In genomic region chr10:83469719-83470336, GRCh38 we compare ENCODE assay signal across 18 cellular contexts.
DNase-seq lines count a peak whose midpoint lies in the region; ATAC-seq, FAIRE-seq and TF ChIP-seq lines count a peak whose summit lies in the region.
"Had no signal": no experiment of that assay in that cellular context is flagged by ENCODE, and none has a peak within 500 bp of the region (broad histone marks: within the 10 kb centered on the region; RNA-seq: fewer than 3 reads in every experiment).

No MANE protein-coding gene starts in this region.

- H3K14ac ChIP-seq in H1 (ENCODE audit: insufficient read length), result no peak overlapping the region

- H3K79me2 ChIP-seq in SK-N-SH (ENCODE audit: insufficient read depth) (no peaks in the 10 kb centered on the region), H1 (ENCODE audit: control insufficient read depth in 1 of 2, insufficient read depth in 2 of 2, low read length in 2 of 2) (no peaks in the 10 kb centered on the region)

- H4K5ac ChIP-seq in H1 (ENCODE audit: insufficient read length, low read depth, low read length), result no peak overlapping the region

- no peaks in the 10 kb centered on the region for H3K27me3 Mint-ChIP-seq in activated T-cell treated with anti-CD3 and anti-CD28 coated beads, Interleukin-2, amount 50 U/mL, for 24 hours
- H3K27me3 Mint-ChIP-seq: CD4-positive, CD25-positive, alpha-beta regulatory T cell; T-helper 17 cell had no signal

- H4K8ac ChIP-seq in H1 (ENCODE audit: extremely low read depth, insufficient read depth, low read length), result no peak overlapping the region

- peaks cover 16% of the 10 kb centered on the region for H3K9me3 Mint-ChIP-seq in activated T-cell treated with anti-CD3 and anti-CD28 coated beads, Interleukin-2, amount 50 U/mL, for 24 hours
- H3K9me3 Mint-ChIP-seq: GM23338 had no signal

- H4K91ac ChIP-seq in H1 (replicated peaks; ENCODE audit: insufficient read length, low read length), result no peak overlapping the region

- H3K4me3 Mint-ChIP-seq in activated T-cell treated with anti-CD3 and anti-CD28 coated beads, Interleukin-2, amount 50 U/mL, for 24 hours, result no peak overlapping the region
- H3K4me3 Mint-ChIP-seq: CD4-positive, CD25-positive, alpha-beta regulatory T cell; GM23338; T-helper 17 cell had no signal

- H2BK12ac ChIP-seq in H1 (ENCODE audit: low read depth, low read length), result no peak overlapping the region

- H3K23ac ChIP-seq in H1 (ENCODE audit: insufficient read length), result no peak overlapping the region

- no peak overlapping the region for H3K27ac Mint-ChIP-seq in activated T-cell treated with anti-CD3 and anti-CD28 coated beads, Interleukin-2, amount 50 U/mL, for 24 hours
- H3K27ac Mint-ChIP-seq: CD4-positive, CD25-positive, alpha-beta regulatory T cell; GM23338; T-helper 17 cell had no signal

- H3K4me1 Mint-ChIP-seq in activated T-cell treated with anti-CD3 and anti-CD28 coated beads, Interleukin-2, amount 50 U/mL, for 24 hours (ENCODE audit: low read depth), result no peaks in the 10 kb centered on the region
- H3K4me1 Mint-ChIP-seq: CD4-positive, CD25-positive, alpha-beta regulatory T cell; T-helper 17 cell had no signal

- H3K9ac ChIP-seq in SK-N-SH, result no peak overlapping the region
- H3K9ac ChIP-seq in H1 (replicated peaks in 1 of 4; ENCODE audit: extremely low read depth in 1 of 4, low read depth in 3 of 4, low read length in 3 of 4), result no peak overlapping the region

- CTCF ChIA-PET in SK-N-SH (lab: Yijun Ruan, JAX) (no interaction called here), H1 (lab: Charles Lee; ENCODE audit: partially characterized antibody) (no interaction called here)

- no peak overlapping the region for H2AFZ ChIP-seq in SK-N-SH (ENCODE audit: low read depth)
- no peak overlapping the region for H2AFZ ChIP-seq in H1 (ENCODE audit: low read length)
- H2AFZ ChIP-seq: GM23338 had no signal

- no peak overlapping the region for H2BK5ac ChIP-seq in H1 (ENCODE audit: low read depth, low read length)

- H3K27me3 ChIP-seq in SK-N-SH (ENCODE audit: insufficient read depth) (no peaks in the 10 kb centered on the region), H1 (replicated peaks in 1 of 4; ENCODE audit: control insufficient read depth in 3 of 4, extremely low read depth in 1 of 4, insufficient read depth in 3 of 4, low read length in 3 of 4) (no peaks in the 10 kb centered on the region)
- H3K27me3 ChIP-seq: BE2C, SJCRH30 had no signal

- H3K23me2 ChIP-seq in H1 (ENCODE audit: low read depth, low read length), result no peaks in the 10 kb centered on the region

- no peak for TF ChIP-seq POLR2A in H1 (IDR thresholded peaks at IDR 0.05; ENCODE audit: control extremely low read depth in 1 of 2, low read depth in 2 of 2, low read length in 2 of 2)

- no peak overlapping the region for H3K56ac ChIP-seq in H1 (replicated peaks; ENCODE audit: insufficient read length, low read depth, low read length)

- no peak for TF ChIP-seq CTCF in SK-N-SH (IDR thresholded peaks at IDR 0.05)
- no peak for TF ChIP-seq CTCF in H1 (IDR thresholded peaks at IDR 0.05; ENCODE audit: control extremely low read depth in 1 of 3, insufficient read depth in 1 of 3, low read depth in 1 of 3, low read length in 3 of 3)

- H3F3A ChIP-seq in SK-N-SH (replicated peaks; ENCODE audit: insufficient read depth), result no peaks in the 10 kb centered on the region

- H3K4me1 ChIP-seq in SK-N-SH (ENCODE audit: control insufficient read depth in 1 of 2, insufficient read depth in 2 of 2, low read depth in 1 of 2, low read length in 1 of 2) (no peaks in the 10 kb centered on the region), H1 (replicated peaks in 1 of 4; ENCODE audit: control insufficient read depth in 3 of 4, insufficient read depth in 4 of 4, low read length in 3 of 4) (peaks cover 0 to under 1% (median 0%) of the 10 kb centered on the region in 4 experiments; a peak in 1 of 7 replicates)
- H3K4me1 ChIP-seq: BE2C, SJCRH30 had no signal

- H3K27ac ChIP-seq in SK-N-SH (ENCODE audit: low read depth in 2 of 2, low read length in 1 of 2) (no peak overlapping the region), H1 (ENCODE audit: low read depth, low read length) (no peak overlapping the region)
- H3K27ac ChIP-seq: SJCRH30 had no signal

- H3K4me2 ChIP-seq in SK-N-SH (no peak overlapping the region), H1 (ENCODE audit: insufficient read depth in 1 of 2, low read depth in 2 of 2, low read length in 2 of 2) (no peak overlapping the region)
- H3K4me2 ChIP-seq: GM23338 had no signal

- peak; percentile 20 for DNase-seq in EH (ENCODE audit: low read depth)
- DNase-seq in HTR-8/SVneo (ENCODE audit: insufficient read length, low spot score), result peak; percentile 0
- DNase-seq in SK-N-SH, result no peak
- DNase-seq in H1 (ENCODE audit: low read depth in 1 of 2, low spot score in 2 of 2), result no peak
- DNase-seq in anterior cingulate cortex (lab: John Stamatoyannopoulos, UW), result no peak
- DNase-seq in activated T-cell treated with anti-CD3 and anti-CD28 coated beads, Interleukin-2, amount 50 U/mL, for 24 hours, result no peak
- DNase-seq: BE2C; CD4-positive, CD25-positive, alpha-beta regulatory T cell; DMS79 treated with DMSO at 0.1 percent for 48 hours; KG1; NCI-H1105; NCI-H2081; SJCRH30; T-helper 17 cell had no signal

- H2AK5ac ChIP-seq in H1 (ENCODE audit: low read depth, low read length), result no peak overlapping the region

- H3K4ac ChIP-seq in H1 (replicated peaks; ENCODE audit: insufficient read length, low read depth, low read length), result no peak overlapping the region

- H3K9me3 ChIP-seq in SK-N-SH (no peaks in the 10 kb centered on the region), H1 (ENCODE audit: insufficient read depth in 2 of 2, low read depth in 1 of 2, low read length in 1 of 2) (no peaks in the 10 kb centered on the region)
- H3K9me3 ChIP-seq: BE2C, SJCRH30 had no signal

- H3K79me1 ChIP-seq in H1 (ENCODE audit: low read depth, low read length), result no peaks in the 10 kb centered on the region

- H2BK20ac ChIP-seq in H1 (ENCODE audit: low read length), result no peak overlapping the region

- TF ChIP-seq RAD21 in SK-N-SH (IDR thresholded peaks at IDR 0.05; ENCODE audit: low read length), result no peak
- TF ChIP-seq RAD21 in H1 (IDR thresholded peaks at IDR 0.05 in 1 of 2, conservative IDR thresholded peaks at IDR 0.05 in 1 of 2; ENCODE audit: low read depth in 2 of 2, low read length in 2 of 2), result no peak

- no peak overlapping the region for H2BK15ac ChIP-seq in H1 (ENCODE audit: low read length)

- POLR2A ChIA-PET in SK-N-SH (lab: Yijun Ruan, JAX) (no interaction called here), H1 (lab: Charles Lee; ENCODE audit: partially characterized antibody) (no interaction called here)

- no peak overlapping the region for H2BK120ac ChIP-seq in H1 (replicated peaks; ENCODE audit: low read depth, low read length)

- no peak overlapping the region for H3K4me3 ChIP-seq in SK-N-SH (ENCODE audit: low read depth in 2 of 2, low read length in 1 of 2)
- H3K4me3 ChIP-seq in H1 (ENCODE audit: extremely low read depth in 1 of 4, insufficient read depth in 2 of 4, low read depth in 3 of 4, low read length in 4 of 4), result no peak overlapping the region
- H3K4me3 ChIP-seq: GM23338, SJCRH30 had no signal

- H4K20me1 ChIP-seq in SK-N-SH (ENCODE audit: insufficient read depth), result no peaks in the 10 kb centered on the region
- no peaks in the 10 kb centered on the region for H4K20me1 ChIP-seq in H1 (replicated peaks in 1 of 2; ENCODE audit: control insufficient read depth in 1 of 2, insufficient read depth in 2 of 2, low read length in 2 of 2)

- WGBS in SK-N-SH (ENCODE audit: low lambda C conversion rate), result 61% methylated on average over 2 of the region's 2 CpGs
- WGBS in H1 (ENCODE audit: extremely low coverage in 1 of 2, insufficient coverage in 1 of 2, insufficient read length in 1 of 2, insufficient replicate concordance in 2 of 2, low coverage in 1 of 2, low lambda C conversion rate in 2 of 2, missing lambda C conversion rate in 1 of 2), 2 experiments, result 85% methylated on average over 2 of the region's 2 CpGs; no CpG with 5 or more reads in 1 of the 2 experiments

- no peaks in the 10 kb centered on the region for H3K36me3 Mint-ChIP-seq in activated T-cell treated with anti-CD3 and anti-CD28 coated beads, Interleukin-2, amount 50 U/mL, for 24 hours (ENCODE audit: low read depth)
- H3K36me3 Mint-ChIP-seq: CD4-positive, CD25-positive, alpha-beta regulatory T cell had no signal

- H3K36me3 ChIP-seq in SK-N-SH (replicated peaks in 1 of 2; ENCODE audit: control insufficient read depth in 1 of 2, insufficient read depth in 2 of 2, low read length in 1 of 2) (no peaks in the 10 kb centered on the region), H1 (ENCODE audit: control insufficient read depth in 2 of 4, insufficient read depth in 4 of 4, low read length in 3 of 4) (no peaks in the 10 kb centered on the region)
- H3K36me3 ChIP-seq: BE2C, SJCRH30 had no signal

- 0 out of 2 replicates have a peak, but pooled peaks cover 3% of the 10 kb centered on the region for H3K9me2 ChIP-seq in SK-N-SH

- FAIRE-seq in HTR-8/SVneo (lab: Jason Lieb, UNC) (no peak), H1 (lab: Jason Lieb, UNC) (no peak)
- FAIRE-seq: GM12891, RCC 7860 had no signal

- no peak overlapping the region for H3K18ac ChIP-seq in H1 (ENCODE audit: extremely low read depth, low read length)

- no peak for ATAC-seq in HG02678 (IDR thresholded peaks at IDR 0.05; ENCODE audit: unreplicated experiment)
- ATAC-seq: GM23338, T-helper 17 cell had no signal

- TF ChIP-seq EP300 in SK-N-SH (IDR thresholded peaks at IDR 0.05; ENCODE audit: borderline replicate concordance in 1 of 2, low read depth in 1 of 2, low read length in 1 of 2) (no peak), H1 (IDR thresholded peaks at IDR 0.05; ENCODE audit: borderline replicate concordance in 1 of 2, low read depth in 2 of 2, low read length in 2 of 2) (no peak)

TF ChIP-seq in SK-N-SH, 30 proteins besides CTCF, POLR2A, EP300 and RAD21:
- TF ChIP-seq FOSL2 (IDR thresholded peaks at IDR 0.05; ENCODE audit: borderline replicate concordance, low read depth) (no peak), GATA2 (CRISPR knock-in tag; IDR thresholded peaks at IDR 0.05) (peak; percentile 77)

TF ChIP-seq in H1, 55 proteins besides CTCF, POLR2A, EP300 and RAD21 (continues in another document):
- TF ChIP-seq CHD2 (IDR thresholded peaks at IDR 0.05; ENCODE audit: low read length), result no peak
- TF ChIP-seq CBX8 (IDR thresholded peaks at IDR 0.05; ENCODE audit: borderline replicate concordance, low read depth, low read length), result no peak

Comparison
In these comparisons a context has a peak if more than half of its experiments do, and no peak if none do; other contexts are left out.
1. DNase-seq: peak in EH (single experiment) and HTR-8/SVneo (single experiment); none in SK-N-SH (single experiment), H1 (0 of 2), anterior cingulate cortex (0 of 58) and activated T-cell treated with anti-CD3 and anti-CD28 coated beads, Interleukin-2, amount 50 U/mL, for 24 hours (single experiment).